In genomic region chr20:13758884-13759283, GRCh38 we compare ENCODE assay signal across 23 cellular contexts. TPM values are rescaled to one million over a fixed set of nuclear protein-coding genes. Genes with fewer than 3 reads are reported as not detected.
DNase-seq lines count a peak whose midpoint lies in the region; ATAC-seq and TF ChIP-seq lines count a peak whose summit lies in the region.
"Had no signal": no experiment of that assay in that cellular context is flagged by ENCODE, and none has a peak within 500 bp of the region (broad histone marks: within the 10 kb centered on the region; RNA-seq: fewer than 3 reads in every experiment).

No MANE protein-coding gene starts in this region.

- H3K36me3 ChIP-seq in breast epithelium (no peaks in the 10 kb centered on the region), duodenal mucosa (ENCODE audit: control insufficient read depth in 1 of 2, insufficient read depth in 2 of 2, low read length in 2 of 2) (peaks cover 5 to 14% of the 10 kb centered on the region in 2 donors), transverse colon (peaks cover 0 to 22% (median 3%) of the 10 kb centered on the region in 4 donors)

- no peak overlapping the region for H3K4me3 Mint-ChIP-seq in MCF 10A (ENCODE audit: unreplicated experiment)
- H3K4me3 Mint-ChIP-seq: CD4-positive, alpha-beta T cell; IgD-negative memory B cell; T-helper 1 cell treated with Interleukin-12 subunit alpha and Interleukin-12 subunit beta and Interleukin-4 antibody, amounts not matched to agents 30 μg/mL and 1 μg/mL, for 36 hours had no signal

- no peaks in the 10 kb centered on the region for H3K4me1 Mint-ChIP-seq in MCF 10A (ENCODE audit: insufficient read depth, unreplicated experiment)

- H3K27ac ChIP-seq in breast epithelium: no peak overlapping the region
- no peak overlapping the region for H3K27ac ChIP-seq in duodenal mucosa (ENCODE audit: low read depth, low read length)
- peak overlapping the region; percentile 16 to 31 (median 28) for H3K27ac ChIP-seq in transverse colon
- H3K27ac ChIP-seq: BLaER1 treated with 17β-estradiol and CSF1 and Interleukin-3, amounts not matched to agents 10 nM and 100 nM; HL-60 had no signal

- TF ChIP-seq POLR2A in breast epithelium (IDR thresholded peaks at IDR 0.05) (no peak), transverse colon (IDR thresholded peaks at IDR 0.05) (no peak)

- no peak overlapping the region for H3K4me3 ChIP-seq in breast epithelium
- peak overlapping the region; percentile 10 to 42 for H3K4me3 ChIP-seq in duodenal mucosa (ENCODE audit: low read depth in 1 of 2, low read length in 2 of 2)
- H3K4me3 ChIP-seq in transverse colon: no peak overlapping the region
- H3K4me3 ChIP-seq: BLaER1 treated with 17β-estradiol and CSF1 and Interleukin-3, amounts not matched to agents 10 nM and 100 nM had no signal

- no peak overlapping the region for H3K9ac ChIP-seq in duodenal mucosa (ENCODE audit: low read depth in 1 of 2, low read length in 2 of 2)
- H3K9ac ChIP-seq: BLaER1 treated with 17β-estradiol and CSF1 and Interleukin-3, amounts not matched to agents 10 nM and 100 nM; SK-N-SH had no signal

- no peaks in the 10 kb centered on the region for H3K27me3 Mint-ChIP-seq in MCF 10A (ENCODE audit: insufficient read depth, unreplicated experiment)
- H3K27me3 Mint-ChIP-seq: CD4-positive, alpha-beta T cell; IgD-negative memory B cell had no signal

- H3K9me3 ChIP-seq in breast epithelium: no peaks in the 10 kb centered on the region
- no peaks in the 10 kb centered on the region for H3K9me3 ChIP-seq in duodenal mucosa (ENCODE audit: control insufficient read depth in 1 of 2, low read length in 2 of 2)
- no peaks in the 10 kb centered on the region for H3K9me3 ChIP-seq in transverse colon
- H3K9me3 ChIP-seq: SK-N-SH had no signal

- POLR2A ChIA-PET in MCF 10A (lab: Yijun Ruan, JAX): interaction anchor here (0.6 kb wide), 1 partner anchor 741 kb away, joined by 3 read pairs; no protein-coding TSS in a partner anchor

- 50 to 71% methylated on average over 1 of the region's 1 CpG for WGBS in transverse colon (ENCODE audit: low coverage in 1 of 2), 2 donors

- in situ Hi-C loops in transverse colon (cut with MboI; ENCODE audit: low pct_ligation_motif_present in 1 of 4, low pct_unique_long_range_greater_than_20kb in 1 of 4, low sequenced_read_pairs in 3 of 4): loop anchor here (25.0 kb wide), 1 partner anchor 647 kb away; no protein-coding TSS in a partner anchor

- TF ChIP-seq CTCF in MCF 10A (IDR thresholded peaks at IDR 0.05; ENCODE audit: unreplicated experiment): no peak
- no peak for TF ChIP-seq CTCF in breast epithelium (IDR thresholded peaks at IDR 0.05)
- no peak for TF ChIP-seq CTCF in transverse colon (IDR thresholded peaks at IDR 0.05)

- intact Hi-C loops in MCF 10A (cut with micrococcal nuclease): no loop called here
- intact Hi-C loops in breast epithelium (cut with DNase I; ENCODE audit: low total_unique reads): no loop called here
- intact Hi-C loops in transverse colon (cut with DNase I; ENCODE audit: low total_unique reads): no loop called here

- TF ChIP-seq EP300 in transverse colon (IDR thresholded peaks at IDR 0.05; ENCODE audit: low read depth): no peak

- peak overlapping the region; percentile 41 for H3K27ac Mint-ChIP-seq in MCF 10A (ENCODE audit: low read depth, unreplicated experiment)
- H3K27ac Mint-ChIP-seq: CD4-positive, alpha-beta T cell; IgD-negative memory B cell; T-helper 1 cell treated with Interleukin-12 subunit alpha and Interleukin-12 subunit beta and Interleukin-4 antibody, amounts not matched to agents 30 μg/mL and 1 μg/mL, for 36 hours had no signal

- DNase-seq in MCF 10A (ENCODE audit: unreplicated experiment) (no peak), breast epithelium (ENCODE audit: low spot score in 2 of 2) (no peak), transverse colon (no peak), NCI-H510A (lab: John Stamatoyannopoulos, UW) (no peak), NCI-H128 (lab: John Stamatoyannopoulos, UW; ENCODE audit: unreplicated experiment) (no peak)
- no peak for DNase-seq in stimulated activated CD8-positive, alpha-beta memory T cell treated with anti-CD3 and anti-CD28 coated beads, Interleukin-4, amount 100 ng/mL, for 48 hours
- DNase-seq: CD4-positive, alpha-beta T cell; DMS53; NCI-H1105 treated with DMSO at 0.1 percent for 48 hours; NCI-H1694; NCI-H2029 treated with DMSO at 0.1 percent for 48 hours; NCI-H446 treated with DMSO at 0.1 percent for 48 hours; NCI-H69; SK-N-SH; SW 1271 had no signal

- CTCF ChIA-PET in MCF 10A (lab: Yijun Ruan, JAX): interaction anchor here (0.6 to 0.9 kb wide), 2 partner anchors 16 to 782 kb away, joined by 3 to 4 read pairs; no protein-coding TSS in a partner anchor

- H3K27me3 ChIP-seq in breast epithelium (no peaks in the 10 kb centered on the region), duodenal mucosa (ENCODE audit: control insufficient read depth in 1 of 2, insufficient read depth in 2 of 2, low read length in 2 of 2) (no peaks in the 10 kb centered on the region), transverse colon (no peaks in the 10 kb centered on the region)
- H3K27me3 ChIP-seq: BLaER1 treated with 17β-estradiol and CSF1 and Interleukin-3, amounts not matched to agents 10 nM and 100 nM had no signal

- ATAC-seq in HG03378 (IDR thresholded peaks at IDR 0.05; ENCODE audit: unreplicated experiment): peak; percentile 49
- ATAC-seq: HCT116, Panc1 had no signal

- BruUV-seq in MCF 10A (replicated peaks; lab: Mats Ljungman, UMichigan): no TSS peak

- H3K9me3 Mint-ChIP-seq in MCF 10A (ENCODE audit: unreplicated experiment): no peaks in the 10 kb centered on the region
- H3K9me3 Mint-ChIP-seq: CD4-positive, alpha-beta T cell; IgD-negative memory B cell; T-helper 1 cell treated with Interleukin-12 subunit alpha and Interleukin-12 subunit beta and Interleukin-4 antibody, amounts not matched to agents 30 μg/mL and 1 μg/mL, for 36 hours had no signal

- H3K36me3 Mint-ChIP-seq in MCF 10A (ENCODE audit: insufficient read depth, unreplicated experiment): peaks cover 52% of the 10 kb centered on the region

- no peaks in the 10 kb centered on the region for H3K4me1 ChIP-seq in breast epithelium
- peaks cover 4 to 7% of the 10 kb centered on the region in 2 donors for H3K4me1 ChIP-seq in duodenal mucosa (ENCODE audit: control insufficient read depth in 1 of 2, insufficient read depth in 2 of 2, low read length in 2 of 2)
- H3K4me1 ChIP-seq in transverse colon: peaks cover 0 to 10% (median 4%) of the 10 kb centered on the region in 4 donors
- H3K4me1 ChIP-seq: BLaER1 treated with 17β-estradiol and CSF1 and Interleukin-3, amounts not matched to agents 10 nM and 100 nM had no signal

RNA-seq across cellular contexts. Expression of gene ESF1, which starts 25.8 kb away (rescaled TPM):
- 17.4 and 21.2 TPM in 2 replicates for total RNA-seq in MCF 10A (2022)
- total RNA-seq in breast epithelium: 10 to 100 TPM; 13.8 to 19.0 (median 17.7) TPM
- total RNA-seq in transverse colon: 10 to 100 TPM in 2 of 4 donors, 1 to 10 TPM in 2; 3.0 to 51.9 (median 12.3) TPM

RNA-seq across cellular contexts. Expression of gene NDUFAF5, which starts 25.9 kb away (rescaled TPM):
- total RNA-seq in MCF 10A (2022) (43.4 and 44.1 TPM in 2 replicates), breast epithelium (10 to 100 TPM; 15.7 to 20.5 (median 17.0) TPM), transverse colon (10 to 100 TPM in 3 of 4 donors, 1 to 10 TPM in 1; 4.0 to 18.4 (median 14.8) TPM)

Comparison
In these comparisons a context has a peak if more than half of its experiments do, and no peak if none do; other contexts are left out.
1. H3K27ac ChIP-seq: peak in transverse colon (4 of 4); none in breast epithelium (0 of 2) and duodenal mucosa (single experiment).
2. H3K4me3 ChIP-seq: peak in duodenal mucosa (2 of 2); none in breast epithelium (0 of 3) and transverse colon (0 of 4).